In genomic region chr6:139474145-139475108, GRCh38 we compare ENCODE assay signal across 1 cellular context.
TF ChIP-seq lines count a peak whose summit lies in the region.

No MANE protein-coding gene starts in this region.

TF ChIP-seq in K562, 482 proteins besides CTCF, POLR2A, EP300 and RAD21 (continued from another document):
- peak; percentile 32; the same call in 1 of the 2 replicates for TF ChIP-seq TRIM28 (IDR thresholded peaks at IDR 0.05)
- peak; percentile 52; the same call in 1 of the 2 replicates for TF ChIP-seq SMARCE1 (IDR thresholded peaks at IDR 0.05)
- peak; percentile 72; the same call in 1 of the 2 replicates for TF ChIP-seq HLTF (IDR thresholded peaks at IDR 0.05)
- no peak for TF ChIP-seq HOMEZ (CRISPR knock-in tag; IDR thresholded peaks at IDR 0.05)
- no peak for TF ChIP-seq NR2F6 (CRISPR knock-in tag; IDR thresholded peaks at IDR 0.05)
- TF ChIP-seq ZNF24 (IDR thresholded peaks at IDR 0.05): no peak
- TF ChIP-seq ZNF274 (IDR thresholded peaks at IDR 0.05; ENCODE audit: borderline replicate concordance, low read depth, low read length): no peak
- TF ChIP-seq HCFC1 (IDR thresholded peaks at IDR 0.05; ENCODE audit: low read depth, low read length): no peak
- no peak for TF ChIP-seq HNRNPUL1 (IDR thresholded peaks at IDR 0.05; ENCODE audit: low read length)
- TF ChIP-seq ZNF41 (CRISPR knock-in tag; conservative IDR thresholded peaks at IDR 0.05): no peak
- TF ChIP-seq FOXM1 (IDR thresholded peaks at IDR 0.05; ENCODE audit: low read depth): peak; percentile 56; the same call in 1 of the 2 replicates
- no peak for TF ChIP-seq FOXM1 (CRISPR knock-in tag; IDR thresholded peaks at IDR 0.05; ENCODE audit: low read depth)
- TF ChIP-seq ZBTB9 (CRISPR knock-in tag; IDR thresholded peaks at IDR 0.05): no peak; the same call in 1 of the 2 replicates
- TF ChIP-seq TEAD2 (tag; IDR thresholded peaks at IDR 0.05): peak; percentile 14; the same call in 1 of the 2 replicates
- no peak for TF ChIP-seq ZNF316 (IDR thresholded peaks at IDR 0.05)
- no peak for TF ChIP-seq SMAD4 (CRISPR knock-in tag; conservative IDR thresholded peaks at IDR 0.05)
- peak; percentile 70; the same call in 1 of the 2 replicates for TF ChIP-seq SMARCA5 (IDR thresholded peaks at IDR 0.05)
- TF ChIP-seq POLR3G (IDR thresholded peaks at IDR 0.05; ENCODE audit: extremely low read depth, insufficient read length, insufficient replicate concordance): no peak
- 0 out of 2 replicates have a peak, but pooled peaks have one; percentile 5 for TF ChIP-seq ADNP (tag; IDR thresholded peaks at IDR 0.05)
- no peak for TF ChIP-seq ESRRB (CRISPR knock-in tag; IDR thresholded peaks at IDR 0.05; ENCODE audit: borderline replicate concordance)
- no peak for TF ChIP-seq KDM2B (CRISPR knock-in tag; IDR thresholded peaks at IDR 0.05)
